ENCODE assay signal across 21 cellular contexts in genomic region chr2:107064750-107065149, GRCh38.
DNase-seq lines count a peak whose midpoint lies in the region; ATAC-seq and TF ChIP-seq lines count a peak whose summit lies in the region.
"Had no signal": no experiment of that assay in that cellular context is flagged by ENCODE, and none has a peak within 500 bp of the region (broad histone marks: within the 10 kb centered on the region; RNA-seq: fewer than 3 reads in every experiment).

No MANE protein-coding gene starts in this region.

- CTCF ChIA-PET in naive thymus-derived CD4-positive, alpha-beta T cell (lab: Charles Lee), result no interaction called here

- no peaks in the 10 kb centered on the region for H3K9me3 ChIP-seq in Peyer's patch
- H3K9me3 ChIP-seq in naive thymus-derived CD4-positive, alpha-beta T cell (ENCODE audit: control insufficient read depth in 2 of 3, low read length in 3 of 3), result no peaks in the 10 kb centered on the region
- H3K9me3 ChIP-seq: BE2C, Caco-2 had no signal

- H3K4me3 ChIP-seq in Peyer's patch, result no peak overlapping the region
- H3K4me3 ChIP-seq in naive thymus-derived CD4-positive, alpha-beta T cell (ENCODE audit: low read length), result no peak overlapping the region
- H3K4me3 ChIP-seq: GM12878 had no signal

- no peaks in the 10 kb centered on the region for H3K36me3 ChIP-seq in Peyer's patch
- no peaks in the 10 kb centered on the region for H3K36me3 ChIP-seq in naive thymus-derived CD4-positive, alpha-beta T cell (ENCODE audit: control insufficient read depth in 2 of 3, insufficient read depth in 3 of 3, low read length in 3 of 3)
- H3K36me3 ChIP-seq: BE2C had no signal

- no peak overlapping the region for H3K27ac ChIP-seq in Peyer's patch
- no peak overlapping the region for H3K27ac ChIP-seq in naive thymus-derived CD4-positive, alpha-beta T cell (ENCODE audit: low read depth, low read length)
- H3K27ac ChIP-seq: KMS-11 had no signal

- H3K4me1 ChIP-seq in Peyer's patch, result no peaks in the 10 kb centered on the region
- H3K4me1 ChIP-seq in naive thymus-derived CD4-positive, alpha-beta T cell (ENCODE audit: control insufficient read depth in 2 of 2, insufficient read depth in 2 of 2, low read length in 2 of 2), result no peaks in the 10 kb centered on the region
- H3K4me1 ChIP-seq: BE2C, Caco-2 had no signal

- no peaks in the 10 kb centered on the region for H3K27me3 ChIP-seq in Peyer's patch
- no peaks in the 10 kb centered on the region for H3K27me3 ChIP-seq in naive thymus-derived CD4-positive, alpha-beta T cell (ENCODE audit: control insufficient read depth in 2 of 2, insufficient read depth in 2 of 2, low read length in 2 of 2)
- H3K27me3 ChIP-seq: BE2C had no signal

- no peak for TF ChIP-seq POLR2A in Peyer's patch (IDR thresholded peaks at IDR 0.05)

- peaks cover 2% of the 10 kb centered on the region for H3K27me3 Mint-ChIP-seq in type B pancreatic cell
- H3K27me3 Mint-ChIP-seq in naive thymus-derived CD4-positive, alpha-beta T cell, result peaks cover 0 to 5% (median 0%) of the 10 kb centered on the region in 5 donors
- H3K27me3 Mint-ChIP-seq: CD4-positive, alpha-beta T cell had no signal

- no peaks in the 10 kb centered on the region for H3K9me3 Mint-ChIP-seq in type B pancreatic cell
- peaks cover 0 to 7% (median 0%) of the 10 kb centered on the region in 11 donors for H3K9me3 Mint-ChIP-seq in naive thymus-derived CD4-positive, alpha-beta T cell
- H3K9me3 Mint-ChIP-seq: CD4-positive, alpha-beta T cell had no signal

- TF ChIP-seq CTCF in type B pancreatic cell (conservative IDR thresholded peaks at IDR 0.05), result no peak
- TF ChIP-seq CTCF in Peyer's patch (IDR thresholded peaks at IDR 0.05), result no peak

- H3K4me1 Mint-ChIP-seq in type B pancreatic cell (ENCODE audit: unreplicated experiment), result peaks cover 45% of the 10 kb centered on the region
- no peaks in the 10 kb centered on the region for H3K4me1 Mint-ChIP-seq in naive thymus-derived CD4-positive, alpha-beta T cell

- POLR2A ChIA-PET in naive thymus-derived CD4-positive, alpha-beta T cell (lab: Charles Lee), result no interaction called here

- no peak for ATAC-seq in naive thymus-derived CD4-positive, alpha-beta T cell
- ATAC-seq: GM12878 had no signal

- H3K36me3 Mint-ChIP-seq in type B pancreatic cell, result no peaks in the 10 kb centered on the region
- no peaks in the 10 kb centered on the region for H3K36me3 Mint-ChIP-seq in naive thymus-derived CD4-positive, alpha-beta T cell

- peak; percentile 41 for DNase-seq in EH (ENCODE audit: low read depth)
- peak; percentile 10 for DNase-seq in amniotic epithelial cell (ENCODE audit: low read depth)
- peak; percentile 46 for DNase-seq in left kidney (ENCODE audit: low read depth, low spot score)
- no peak for DNase-seq in type B pancreatic cell (ENCODE audit: extremely low spot score, unreplicated experiment)
- DNase-seq in Peyer's patch, result no peak
- no peak for DNase-seq in DMS153 (lab: John Stamatoyannopoulos, UW)
- DNase-seq in naive thymus-derived CD4-positive, alpha-beta T cell, result no peak
- DNase-seq: BE2C; Caco-2; CD4-positive, alpha-beta T cell; EL; GOT3; NCI-H1417; NCI-H187; NCI-H2107; NCI-H510A treated with DMSO at 0.1 percent for 48 hours; NCI-H774; RPMI8226; SHP77 treated with DMSO at 0.1 percent for 48 hours had no signal

- H3K27ac Mint-ChIP-seq in type B pancreatic cell, result no peak overlapping the region
- H3K27ac Mint-ChIP-seq in naive thymus-derived CD4-positive, alpha-beta T cell, result no peak overlapping the region
- H3K27ac Mint-ChIP-seq: CD4-positive, alpha-beta T cell had no signal

- intact Hi-C loops in naive thymus-derived CD4-positive, alpha-beta T cell (cut with micrococcal nuclease), result no loop called here

- H3K4me3 Mint-ChIP-seq in type B pancreatic cell, result peak overlapping the region; percentile 21
- H3K4me3 Mint-ChIP-seq in naive thymus-derived CD4-positive, alpha-beta T cell, result no peak overlapping the region
- H3K4me3 Mint-ChIP-seq: CD4-positive, alpha-beta T cell had no signal

Comparison
In these comparisons a context has a peak if more than half of its experiments do, and no peak if none do; other contexts are left out.
1. DNase-seq: peak in EH (single experiment), amniotic epithelial cell (single experiment) and left kidney (single experiment); none in type B pancreatic cell (single experiment), Peyer's patch (0 of 3), DMS153 (single experiment) and naive thymus-derived CD4-positive, alpha-beta T cell (0 of 9).